In the genomic region with DNA sequence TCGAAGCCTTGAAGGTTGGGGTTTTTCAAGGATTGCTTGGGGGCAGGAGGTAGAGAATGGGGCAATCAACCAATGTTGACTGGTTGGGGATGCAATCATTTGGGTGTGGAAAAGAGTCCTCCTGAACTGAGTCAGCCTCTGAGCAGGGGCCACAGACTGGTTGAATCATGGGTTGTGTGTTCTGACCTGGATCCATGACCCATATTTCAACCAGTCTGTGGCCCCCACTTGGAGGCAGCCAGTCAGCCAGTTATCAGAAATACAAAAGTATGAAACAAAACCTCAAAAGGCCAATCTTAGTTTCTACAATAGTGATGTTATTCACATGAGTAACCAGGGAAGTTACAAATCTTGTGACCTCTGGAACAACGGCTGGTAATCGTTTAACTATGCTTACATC, we compare ENCODE assay signal across 18 cellular contexts.
DNase-seq lines count a peak whose midpoint lies in the region; ATAC-seq and TF ChIP-seq lines count a peak whose summit lies in the region.
"Had no signal": no experiment of that assay in that cellular context is flagged by ENCODE, and none has a peak within 500 bp of the region (broad histone marks: within the 10 kb centered on the region; RNA-seq: fewer than 3 reads in every experiment).

No MANE protein-coding gene starts in this region.

- H3K9me2 ChIP-seq in GM23248 (ENCODE audit: insufficient read depth), result no peaks in the 10 kb centered on the region

- peaks cover 41% of the 10 kb centered on the region for H3F3A ChIP-seq in GM23248 (ENCODE audit: insufficient read depth)

- no peaks in the 10 kb centered on the region for H3K9me3 ChIP-seq in GM23248 (ENCODE audit: low read depth)

- peaks cover 39% of the 10 kb centered on the region for H3K4me1 ChIP-seq in GM23248 (ENCODE audit: insufficient read depth)

- H3K27ac ChIP-seq in GM23248, result peak overlapping the region; percentile 74
- H3K27ac ChIP-seq: WERI-Rb-1 had no signal

- H3K79me2 ChIP-seq in GM23248 (ENCODE audit: insufficient read depth), result no peaks in the 10 kb centered on the region

- H3K36me3 ChIP-seq in GM23248 (ENCODE audit: low read depth), result no peaks in the 10 kb centered on the region
- H3K36me3 ChIP-seq: WERI-Rb-1 had no signal

- H3K9ac ChIP-seq in GM23248, result no peak overlapping the region

- WGBS in GM23248 (ENCODE audit: low coverage in 1 of 2, low lambda C conversion rate in 2 of 2, missing lambda C conversion rate in 2 of 2), 2 experiments, result 1 to 2% methylated on average over 3 of the region's 3 CpGs

- no peak overlapping the region for H2AFZ ChIP-seq in GM23248

- DNase-seq in AG09319 (ENCODE audit: extremely low read depth, low read depth) (peak; percentile 80), GM23248 (peak; percentile 94), amniotic epithelial cell (ENCODE audit: low read depth) (peak; percentile 99), glomerular visceral epithelial cell (ENCODE audit: extremely low spot score) (peak; percentile 90), NCI-H187 (lab: John Stamatoyannopoulos, UW) (no peak), iPS-NIHi11 (ENCODE audit: low spot score) (no peak), KBM-7 (no peak)
- DNase-seq: activated T-cell treated with anti-CD3 and anti-CD28 coated beads for 4 hours; CD8-positive, alpha-beta T cell; GDM1; naive B cell; right cardiac atrium; stimulated activated CD4-positive, alpha-beta T cell treated with anti-CD3 and anti-CD28 coated beads, Interleukin-4, amount 100 ng/mL, for 1 hour; WERI-Rb-1 had no signal

- no peaks in the 10 kb centered on the region for H4K20me1 ChIP-seq in GM23248 (ENCODE audit: insufficient read depth)

- TF ChIP-seq CTCF in AG09319 (IDR thresholded peaks at IDR 0.05; ENCODE audit: low read depth, low read length), result no peak

- H3K4me2 ChIP-seq in GM23248 (ENCODE audit: unreplicated experiment), result peak overlapping the region; percentile 62

- no peaks in the 10 kb centered on the region for H3K27me3 ChIP-seq in GM23248 (replicated peaks; ENCODE audit: insufficient read depth)

- in situ Hi-C loops in GM23248 (cut with MboI), result no loop called here
- in situ Hi-C loops in KBM-7 (cut with MboI; ENCODE audit: low pct_unique_long_range_greater_than_20kb, low sequenced_read_pairs), result no loop called here

- H3K4me3 ChIP-seq in GM23248, result no peak overlapping the region

- no peak for ATAC-seq in GM21360 (IDR thresholded peaks at IDR 0.05; ENCODE audit: unreplicated experiment)
- ATAC-seq: CD8-positive, alpha-beta T cell; HCT116; left lobe of liver; right cardiac atrium; stimulated activated memory B cell treated with anti-CD40 and anti-IgM and Interleukin-4, amounts not matched to agents 10 μg/mL and 1 μg/mL and 100 μg/mL, for 72 hours had no signal

Comparison
In these comparisons a context has a peak if more than half of its experiments do, and no peak if none do; other contexts are left out.
1. DNase-seq: peak in AG09319 (single experiment), GM23248 (single experiment), amniotic epithelial cell (single experiment) and glomerular visceral epithelial cell (single experiment); none in NCI-H187 (0 of 2), iPS-NIHi11 (single experiment) and KBM-7 (single experiment).